Comparison of ENCODE assay signal across 8 cellular contexts in the genomic region with DNA sequence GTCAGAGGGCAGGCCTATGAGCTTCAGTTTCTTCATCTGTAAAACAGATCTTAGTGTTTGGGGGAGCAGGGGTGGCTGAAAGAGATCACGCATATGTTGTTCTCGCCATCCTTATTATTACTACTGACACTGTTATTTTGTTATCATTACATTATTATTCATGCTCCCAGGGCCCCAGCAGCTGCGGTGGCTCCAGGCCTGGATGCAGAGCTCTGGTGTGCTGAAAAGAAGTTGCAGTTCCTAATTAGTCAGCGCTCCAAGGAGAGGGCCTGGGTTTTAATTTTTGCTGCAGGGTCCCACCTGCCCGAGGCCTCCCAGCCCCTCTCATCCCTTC. TPM values are rescaled to one million over a fixed set of nuclear protein-coding genes. Genes with fewer than 3 reads are reported as not detected.
DNase-seq lines count a peak whose midpoint lies in the region; ATAC-seq and TF ChIP-seq lines count a peak whose summit lies in the region.

No MANE protein-coding gene starts in this region.

- H3K4me1 ChIP-seq in SJSA1 (replicated peaks) (peaks cover 57% of the 10 kb centered on the region), esophagus muscularis mucosa (peaks cover 88 to 100% (median 93%) of the 10 kb centered on the region in 4 donors), skeletal muscle satellite cell (ENCODE audit: control insufficient read depth, insufficient read depth, low read length) (peaks cover 99% of the 10 kb centered on the region)

- H3K27me3 ChIP-seq in SJSA1 (replicated peaks): no peaks in the 10 kb centered on the region
- H3K27me3 ChIP-seq in esophagus muscularis mucosa: no peaks in the 10 kb centered on the region
- no peaks in the 10 kb centered on the region for H3K27me3 ChIP-seq in skeletal muscle satellite cell (ENCODE audit: control insufficient read depth, insufficient read depth, low read length)

- no peak for TF ChIP-seq CTCF in esophagus muscularis mucosa (IDR thresholded peaks at IDR 0.05)

- DNase-seq in SJSA1 (ENCODE audit: low read depth in 1 of 2, low spot score in 2 of 2) (peak in 1 of 2 experiments; percentile 69), esophagus muscularis mucosa (ENCODE audit: extremely low spot score) (no peak), KBM-7 (no peak), ACHN (no peak), NCI-H774 (lab: John Stamatoyannopoulos, UW) (no peak)

- H3K27ac ChIP-seq in SJSA1: peak overlapping the region; percentile 85
- peak overlapping the region; percentile 91 to 95 (median 94) for H3K27ac ChIP-seq in esophagus muscularis mucosa (replicated peaks in 1 of 4)

- 14% methylated on average over 5 of the region's 5 CpGs for WGBS in esophagus muscularis mucosa

- no peaks in the 10 kb centered on the region for H3K9me3 ChIP-seq in SJSA1 (replicated peaks)
- no peaks in the 10 kb centered on the region for H3K9me3 ChIP-seq in esophagus muscularis mucosa
- H3K9me3 ChIP-seq in skeletal muscle satellite cell (replicated peaks; ENCODE audit: low read length): no peaks in the 10 kb centered on the region

- intact Hi-C loops in esophagus muscularis mucosa (cut with DNase I): no loop called here

- TF ChIP-seq POLR2A in esophagus muscularis mucosa (IDR thresholded peaks at IDR 0.05; ENCODE audit: low read depth): no peak

- H3K9ac ChIP-seq in skeletal muscle satellite cell (ENCODE audit: low read depth, low read length): peak overlapping the region; percentile 78

- H3K36me3 ChIP-seq in SJSA1: peaks cover 51% of the 10 kb centered on the region
- H3K36me3 ChIP-seq in esophagus muscularis mucosa: no peaks in the 10 kb centered on the region
- H3K36me3 ChIP-seq in skeletal muscle satellite cell (ENCODE audit: insufficient read depth, low read length): peaks cover 28% of the 10 kb centered on the region

- peak overlapping the region; percentile 89 for H3K4me2 ChIP-seq in skeletal muscle satellite cell (ENCODE audit: low read length)

- TF ChIP-seq EP300 in esophagus muscularis mucosa (IDR thresholded peaks at IDR 0.05): no peak

- no peak for ATAC-seq in HG03280 (IDR thresholded peaks at IDR 0.05; ENCODE audit: unreplicated experiment)

- in situ Hi-C loops in KBM-7 (cut with MboI; ENCODE audit: low pct_unique_long_range_greater_than_20kb, low sequenced_read_pairs): no loop called here
- in situ Hi-C loops in ACHN (cut with HindIII; ENCODE audit: low pct_ligation_motif_present, low pct_unique_long_range_greater_than_20kb, low sequenced_read_pairs): no loop called here

- peak overlapping the region; percentile 78; the same call in 1 of the 2 replicates for H3K4me3 ChIP-seq in GM08714 (ENCODE audit: low read length)
- peak overlapping the region; percentile 33 for H3K4me3 ChIP-seq in SJSA1
- H3K4me3 ChIP-seq in esophagus muscularis mucosa: peak overlapping the region; percentile 57 to 63 (median 60)
- H3K4me3 ChIP-seq in skeletal muscle satellite cell (ENCODE audit: low read length): peak overlapping the region; percentile 60

RNA-seq across cellular contexts. Expression of gene CXXC5, which starts 19.5 kb away (rescaled TPM):
- 101 and 114 TPM in 2 replicates for total RNA-seq in SJSA1 (2014; rRNA removed; shearing (Covaris generic))
- total RNA-seq in esophagus muscularis mucosa: 10 to 100 TPM; 22.0 to 32.4 (median 27.8) TPM
- 101 and 157 TPM in 2 replicates for total RNA-seq in skeletal muscle satellite cell (2012; rRNA removed)
